ENCODE assay signal across 8 cellular contexts in genomic region chr1:221712198-221712684, GRCh38. TPM values are rescaled to one million over a fixed set of nuclear protein-coding genes. Genes with fewer than 3 reads are reported as not detected.
DNase-seq lines count a peak whose midpoint lies in the region; ATAC-seq and TF ChIP-seq lines count a peak whose summit lies in the region.

No MANE protein-coding gene starts in this region.

- TF ChIP-seq CTCF in SK-N-SH (IDR thresholded peaks at IDR 0.05) = no peak

- H3K27me3 ChIP-seq in SK-N-SH (ENCODE audit: insufficient read depth) = no peaks in the 10 kb centered on the region

- H3K36me3 ChIP-seq in SK-N-SH (replicated peaks in 1 of 2; ENCODE audit: control insufficient read depth in 1 of 2, insufficient read depth in 2 of 2, low read length in 1 of 2) = no peaks in the 10 kb centered on the region

- H3K9ac ChIP-seq in SK-N-SH = no peak overlapping the region

- peaks cover 22% of the 10 kb centered on the region for H3K36me3 Mint-ChIP-seq in natural killer cell treated with Interleukin-12 subunit alpha and Interleukin-12 subunit beta and Interleukin-15 and Interleukin-18, amount 100 ng/mL, for 72 hours

- peak overlapping the region; percentile 96 to 98 for H3K27ac Mint-ChIP-seq in natural killer cell treated with Interleukin-12 subunit alpha and Interleukin-12 subunit beta and Interleukin-15 and Interleukin-18, amount 100 ng/mL, for 72 hours

- no peaks in the 10 kb centered on the region for H3K27me3 Mint-ChIP-seq in natural killer cell treated with Interleukin-12 subunit alpha and Interleukin-12 subunit beta and Interleukin-15 and Interleukin-18, amount 100 ng/mL, for 72 hours

- POLR2A ChIA-PET in SK-N-SH (lab: Yijun Ruan, JAX) = no interaction called here

- DNase-seq in H4 (ENCODE audit: low spot score) (peak; percentile 72), MV-4-11 (lab: John Stamatoyannopoulos, UW) (peak; percentile 95), astrocyte of the hippocampus (ENCODE audit: low read depth, low spot score) (peak; percentile 69), SK-N-SH (no peak), NCI-H345 (lab: John Stamatoyannopoulos, UW) (no peak), SHP77 treated with DMSO at 0.1 percent for 48 hours (lab: John Stamatoyannopoulos, UW) (no peak)
- DNase-seq in natural killer cell treated with Interleukin-12 subunit alpha and Interleukin-12 subunit beta and Interleukin-15 and Interleukin-18, amount 100 ng/mL, for 72 hours (ENCODE audit: low spot score) = peak; percentile 69

- H3K9me3 Mint-ChIP-seq in natural killer cell treated with Interleukin-12 subunit alpha and Interleukin-12 subunit beta and Interleukin-15 and Interleukin-18, amount 100 ng/mL, for 72 hours = no peaks in the 10 kb centered on the region

- no peaks in the 10 kb centered on the region for H3K9me2 ChIP-seq in SK-N-SH

- H3K9me3 ChIP-seq in SK-N-SH = no peaks in the 10 kb centered on the region

- no peak overlapping the region for H3K4me2 ChIP-seq in SK-N-SH

- TF ChIP-seq EP300 in SK-N-SH (IDR thresholded peaks at IDR 0.05; ENCODE audit: borderline replicate concordance in 1 of 2, low read depth in 1 of 2, low read length in 1 of 2) = no peak

- peak overlapping the region; percentile 76 for H3K4me3 Mint-ChIP-seq in natural killer cell treated with Interleukin-12 subunit alpha and Interleukin-12 subunit beta and Interleukin-15 and Interleukin-18, amount 100 ng/mL, for 72 hours

- TF ChIP-seq RAD21 in SK-N-SH (IDR thresholded peaks at IDR 0.05; ENCODE audit: low read length) = no peak

- CTCF ChIA-PET in SK-N-SH (lab: Yijun Ruan, JAX) = no interaction called here

- ATAC-seq in GM18498 (IDR thresholded peaks at IDR 0.05; ENCODE audit: unreplicated experiment) = peak; percentile 49
- ATAC-seq in natural killer cell treated with Interleukin-12 subunit alpha and Interleukin-12 subunit beta and Interleukin-15 and Interleukin-18, amount 100 ng/mL, for 72 hours = peak; percentile 73 to 74

- H3K4me1 Mint-ChIP-seq in natural killer cell treated with Interleukin-12 subunit alpha and Interleukin-12 subunit beta and Interleukin-15 and Interleukin-18, amount 100 ng/mL, for 72 hours (ENCODE audit: low read depth in 2 of 2) = peaks cover 83 to 93% of the 10 kb centered on the region in 2 donors

- WGBS in SK-N-SH (ENCODE audit: low lambda C conversion rate) = 58% methylated on average over 1 of the region's 1 CpG

- H3K4me3 ChIP-seq in SK-N-SH (ENCODE audit: low read depth in 2 of 2, low read length in 1 of 2) = no peak overlapping the region

- no peak overlapping the region; a peak in 1 of 4 replicates for H3K27ac ChIP-seq in SK-N-SH (ENCODE audit: low read depth in 2 of 2, low read length in 1 of 2)

- peaks cover 0 to 33% of the 10 kb centered on the region in 2 experiments; a peak in 2 of 4 replicates for H3K4me1 ChIP-seq in SK-N-SH (ENCODE audit: control insufficient read depth in 1 of 2, insufficient read depth in 2 of 2, low read depth in 1 of 2, low read length in 1 of 2)

- no peaks in the 10 kb centered on the region for H3F3A ChIP-seq in SK-N-SH (replicated peaks; ENCODE audit: insufficient read depth)

- H4K20me1 ChIP-seq in SK-N-SH (ENCODE audit: insufficient read depth) = no peaks in the 10 kb centered on the region

- no peaks in the 10 kb centered on the region for H3K79me2 ChIP-seq in SK-N-SH (ENCODE audit: insufficient read depth)

- H2AFZ ChIP-seq in SK-N-SH (ENCODE audit: low read depth) = no peak overlapping the region

TF ChIP-seq in SK-N-SH, 30 proteins besides CTCF, POLR2A, EP300 and RAD21:
- TF ChIP-seq GABPA (IDR thresholded peaks at IDR 0.05; ENCODE audit: low read depth) (no peak), RXRA (IDR thresholded peaks at IDR 0.05; ENCODE audit: borderline replicate concordance, low read depth) (no peak)

RNA-seq across cellular contexts. Expression of gene DUSP10, which starts 29.6 kb away (rescaled TPM):
- total RNA-seq in H4 (2014; rRNA removed; shearing (Covaris generic)) = 17.1 and 19.6 TPM in 2 replicates
- 10 to 100 TPM; 43.3 to 85.2 TPM for total RNA-seq in natural killer cell treated with Interleukin-12 subunit alpha and Interleukin-12 subunit beta and Interleukin-15 and Interleukin-18, amount 100 ng/mL, for 72 hours
- 6.4 and 6.8 TPM in 2 replicates for polyA plus RNA-seq in SK-N-SH (2012; rRNA removed)
- polyA plus RNA-seq in SK-N-SH (2012; cell fraction: cytosol; rRNA removed) = 5.0 and 5.2 TPM in 2 replicates
- 8.0 and 11.1 TPM in 2 replicates for polyA plus RNA-seq in SK-N-SH (2012; cell fraction: nucleus; rRNA removed)

Comparison
In these comparisons a context has a peak if more than half of its experiments do, and no peak if none do; other contexts are left out.
1. DNase-seq: peak in H4 (single experiment), MV-4-11 (single experiment), astrocyte of the hippocampus (single experiment) and natural killer cell treated with Interleukin-12 subunit alpha and Interleukin-12 subunit beta and Interleukin-15 and Interleukin-18, amount 100 ng/mL, for 72 hours (single experiment); none in SK-N-SH (single experiment), NCI-H345 (single experiment) and SHP77 treated with DMSO at 0.1 percent for 48 hours (single experiment).